8 cellular contexts compared by ENCODE assay signal in the genomic region with DNA sequence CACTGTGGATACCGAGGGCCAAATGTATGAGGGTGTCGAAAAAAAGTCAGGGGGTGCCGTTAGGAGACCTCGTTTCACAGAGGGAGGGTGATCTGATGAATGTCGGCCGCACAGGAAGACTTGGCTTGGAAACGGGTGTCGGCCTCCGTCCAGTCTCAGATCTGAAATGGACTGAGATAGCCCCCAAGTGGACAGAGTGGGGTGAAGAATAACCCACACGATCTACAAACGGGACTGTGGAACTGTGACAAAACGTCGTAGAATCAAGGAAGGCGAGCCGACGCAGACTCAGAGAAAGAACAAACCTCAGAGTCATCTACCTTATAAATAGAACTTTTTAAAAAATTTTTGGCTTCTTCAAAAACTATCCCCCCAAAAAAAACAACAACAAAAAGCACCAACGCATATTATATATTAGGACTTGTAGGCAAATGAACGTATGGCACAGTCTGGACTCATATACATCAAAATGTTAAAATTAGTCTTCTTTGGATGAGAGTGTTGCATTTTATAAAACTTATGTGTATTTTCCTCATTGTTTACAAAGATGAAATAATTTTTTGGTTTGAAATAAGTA.
DNase-seq lines count a peak whose midpoint lies in the region; ATAC-seq and TF ChIP-seq lines count a peak whose summit lies in the region.

No MANE protein-coding gene starts in this region.

- POLR2A ChIA-PET in AG04450 (lab: Yijun Ruan, JAX) = interaction anchor here (1.1 to 2.6 kb wide), 5 partner anchors 24 to 274 kb away, joined by 4 to 20 read pairs (median 9); partner anchors contain the start of genes CASP3, IRF2 and PRIMPOL

- no peaks in the 10 kb centered on the region for H3K27me3 ChIP-seq in AG04450 (ENCODE audit: control insufficient read depth, insufficient read depth, low read length)
- H3K27me3 ChIP-seq in layer of hippocampus (ENCODE audit: control insufficient read depth, insufficient read depth, low read length) = no peaks in the 10 kb centered on the region

- TF ChIP-seq CTCF in AG04450 (IDR thresholded peaks at IDR 0.05; ENCODE audit: low read depth, low read length) (peak; percentile 75), choroid plexus epithelial cell (conservative IDR thresholded peaks at IDR 0.05; ENCODE audit: low read depth, low read length) (peak; percentile 85)

- H3K4me3 ChIP-seq in AG04450 (ENCODE audit: low read depth, low read length) = peak overlapping the region; percentile 65
- peak overlapping the region; percentile 70 for H3K4me3 ChIP-seq in choroid plexus epithelial cell (ENCODE audit: low read depth, low read length)

- peak; percentile 73 for DNase-seq in AG04450 (ENCODE audit: low read depth, low spot score)
- DNase-seq in NCI-H2227 treated with DMSO at 0.1 percent for 48 hours (lab: John Stamatoyannopoulos, UW) = peak; percentile 75
- peak; percentile 96 for DNase-seq in choroid plexus epithelial cell (ENCODE audit: low read depth)
- DNase-seq in stimulated activated CD4-positive, alpha-beta T cell treated with anti-CD3 and anti-CD28 coated beads, Interleukin-1b, Interleukin-23, amount 100 ng/mL, for 24 hours (ENCODE audit: low read depth in 4 of 4, low spot score in 1 of 4) = peak in 3 of 4 experiments; percentile 26 to 43 (median 32)

- peak; percentile 47 for ATAC-seq in GM18867 (IDR thresholded peaks at IDR 0.05; ENCODE audit: unreplicated experiment)
- ATAC-seq in HG03135 (IDR thresholded peaks at IDR 0.05; ENCODE audit: unreplicated experiment) = peak; percentile 40
- ATAC-seq in activated CD4-positive, CD25-positive, alpha-beta regulatory T cell treated with anti-CD3 and anti-CD28 coated beads, Interleukin-2, amount 50 U/mL, for 24 hours = peak; percentile 55 to 67

- H3K9me3 ChIP-seq in AG04450 (ENCODE audit: control insufficient read depth, insufficient read depth, low read length) = no peaks in the 10 kb centered on the region

- peak overlapping the region; percentile 81 for H3K27ac ChIP-seq in AG04450 (ENCODE audit: low read depth, low read length)
- peak overlapping the region; percentile 88 for H3K27ac ChIP-seq in layer of hippocampus (ENCODE audit: low read depth, low read length)

- CTCF ChIA-PET in AG04450 (lab: Charles Lee) = interaction anchor here (0.7 to 4.1 kb wide), 6 partner anchors 236 to 555 kb away, joined by 3 to 55 read pairs (median 8); no protein-coding TSS in a partner anchor

Comparison
In these comparisons a context has a peak if more than half of its experiments do, and no peak if none do; other contexts are left out.
1. Peak in every context shown above with its lines: DNase-seq, ATAC-seq, H3K4me3 ChIP-seq and H3K27ac ChIP-seq.
2. DNase-seq: peak in every context shown above with its lines; median percentile 96 in choroid plexus epithelial cell; 75 in NCI-H2227 treated with DMSO at 0.1 percent for 48 hours; 73 in AG04450; 32 in stimulated activated CD4-positive, alpha-beta T cell treated with anti-CD3 and anti-CD28 coated beads, Interleukin-1b, Interleukin-23, amount 100 ng/mL, for 24 hours.